In genomic region chr5:83744851-83745250, GRCh38 we compare ENCODE assay signal across 27 cellular contexts. TPM values are rescaled to one million over a fixed set of nuclear protein-coding genes. Genes with fewer than 3 reads are reported as not detected.
DNase-seq lines count a peak whose midpoint lies in the region; ATAC-seq and TF ChIP-seq lines count a peak whose summit lies in the region.
"Had no signal": no experiment of that assay in that cellular context is flagged by ENCODE, and none has a peak within 500 bp of the region (broad histone marks: within the 10 kb centered on the region; RNA-seq: fewer than 3 reads in every experiment).

No MANE protein-coding gene starts in this region.

- intact Hi-C loops in left lung (cut with DNase I) (no loop called here), aorta (cut with DNase I) (no loop called here)

- no peaks in the 10 kb centered on the region for H3K9me3 ChIP-seq in DOHH2 (ENCODE audit: control insufficient read depth, insufficient read depth, low read length)
- peaks cover 0 to 5% of the 10 kb centered on the region in 2 donors for H3K9me3 ChIP-seq in left lung
- H3K9me3 ChIP-seq in aorta (ENCODE audit: control insufficient read depth, low read length) = peaks cover 1% of the 10 kb centered on the region
- H3K9me3 ChIP-seq: gastrocnemius medialis, tibial artery had no signal

- H3K4me2 ChIP-seq in DOHH2 (ENCODE audit: low read length) = peak overlapping the region; percentile 51

- DNase-seq in NAMALWA (ENCODE audit: low spot score) = peak; percentile 9
- peak; percentile 75 for DNase-seq in SKM-1 treated with dmso at 0.1 percent for 144 hours (lab: John Stamatoyannopoulos, UW; ENCODE audit: unreplicated experiment)
- DNase-seq in iris pigment epithelial cell (ENCODE audit: low read depth) = peak; percentile 41
- no peak for DNase-seq in left lung
- no peak for DNase-seq in NCI-H187 treated with DMSO at 0.1 percent for 48 hours (lab: John Stamatoyannopoulos, UW)
- no peak for DNase-seq in aorta
- DNase-seq: activated CD8-positive, alpha-beta T cell treated with anti-CD3 and anti-CD28 coated beads for 36 hours; activated naive CD4-positive, alpha-beta T cell; activated T-cell treated with anti-CD3 and anti-CD28 coated beads, Interleukin-2, amount 50 U/mL, for 1 hour; amygdala; CD4-positive, alpha-beta memory T cell; DMS153; erythroblast; gastrocnemius medialis; Karpas-422; kidney; NCI-H526 treated with DMSO at 0.1 percent for 48 hours; right cardiac atrium; stimulated activated naive CD4-positive, alpha-beta T cell; T1000; tibial artery had no signal

- H4K20me1 ChIP-seq in DOHH2 (ENCODE audit: control insufficient read depth, insufficient read depth, low read depth, low read length) = no peaks in the 10 kb centered on the region

- H3K4me3 ChIP-seq in DOHH2 (ENCODE audit: low read length) = peak overlapping the region; percentile 40; the same call in 1 of the 2 replicates
- no peak overlapping the region for H3K4me3 ChIP-seq in left lung
- H3K4me3 ChIP-seq in aorta (ENCODE audit: low read length in 2 of 2) = no peak overlapping the region
- H3K4me3 ChIP-seq: gastrocnemius medialis, GM12878, tibial artery had no signal

- ATAC-seq in left lung = no peak
- ATAC-seq in HG03025 (IDR thresholded peaks at IDR 0.05; ENCODE audit: low FRiP score, unreplicated experiment) = no peak
- ATAC-seq in aorta (ENCODE audit: low FRiP score) = no peak
- ATAC-seq: activated CD8-positive, alpha-beta T cell treated with anti-CD3 and anti-CD28 coated beads for 36 hours; gastrocnemius medialis; GM12878; Panc1; right cardiac atrium had no signal

- no peaks in the 10 kb centered on the region for H3K27me3 ChIP-seq in DOHH2 (ENCODE audit: control insufficient read depth, low read length)
- no peaks in the 10 kb centered on the region for H3K27me3 ChIP-seq in left lung
- no peaks in the 10 kb centered on the region for H3K27me3 ChIP-seq in aorta (ENCODE audit: control insufficient read depth in 1 of 2, insufficient read depth in 2 of 2, low read length in 1 of 2)
- H3K27me3 ChIP-seq: gastrocnemius medialis, tibial artery had no signal

- WGBS in aorta, 2 donors = 1 to 2% methylated on average over 2 of the region's 2 CpGs

- H3K4me1 ChIP-seq in DOHH2 (ENCODE audit: control insufficient read depth, low read length) (peaks cover 40% of the 10 kb centered on the region), left lung (no peaks in the 10 kb centered on the region), aorta (ENCODE audit: control insufficient read depth in 1 of 2, insufficient read depth in 2 of 2, low read length in 2 of 2) (peaks cover 0 to 4% of the 10 kb centered on the region in 2 donors)
- H3K4me1 ChIP-seq: gastrocnemius medialis had no signal

- H3K36me3 ChIP-seq in DOHH2 (ENCODE audit: control insufficient read depth, low read length) = no peaks in the 10 kb centered on the region
- no peaks in the 10 kb centered on the region for H3K36me3 ChIP-seq in left lung
- H3K36me3 ChIP-seq in aorta (ENCODE audit: control insufficient read depth in 1 of 2, insufficient read depth in 2 of 2, low read length in 1 of 2) = no peaks in the 10 kb centered on the region
- H3K36me3 ChIP-seq: gastrocnemius medialis, tibial artery had no signal

- no peaks in the 10 kb centered on the region for H3K9me2 ChIP-seq in DOHH2 (replicated peaks; ENCODE audit: control insufficient read depth, low read length)

- H3F3A ChIP-seq in DOHH2 (ENCODE audit: control insufficient read depth, insufficient read depth) = no peaks in the 10 kb centered on the region; the same call in 1 of the 2 replicates

- TF ChIP-seq CTCF in DOHH2 (IDR thresholded peaks at IDR 0.05; ENCODE audit: low read depth, low read length, poor library complexity, severe bottlenecking) = no peak
- no peak for TF ChIP-seq CTCF in left lung (IDR thresholded peaks at IDR 0.05)

- no peaks in the 10 kb centered on the region for H3K79me2 ChIP-seq in DOHH2 (ENCODE audit: control insufficient read depth, low read length)

- H3K27ac ChIP-seq in DOHH2 (ENCODE audit: low read depth, low read length) (peak overlapping the region; percentile 22; the same call in 1 of the 2 replicates), left lung (no peak overlapping the region), aorta (ENCODE audit: low read depth in 1 of 2, low read length in 2 of 2) (peak overlapping the region in 1 of 2 donors; percentile 71)
- H3K27ac ChIP-seq: gastrocnemius medialis, tibial artery had no signal

RNA-seq across cellular contexts. Expression of gene HAPLN1, which starts 24.2 kb away (rescaled TPM):
- under 1 TPM; 0.05 to 0.73 TPM for total RNA-seq in left lung
- total RNA-seq in aorta = 1 to 10 TPM; 1.6 to 3.5 TPM
- 1 to 10 TPM in 1 of 2 donors, under 1 TPM in 1; 0.67 to 9.1 TPM for polyA plus RNA-seq in aorta
- total RNA-seq: activated CD8-positive, alpha-beta T cell treated with anti-CD3 and anti-CD28 coated beads for 36 hours; CD4-positive, alpha-beta memory T cell; gastrocnemius medialis; lung microvascular endothelial cell had no signal
- polyA plus RNA-seq: AG04450; CD4-positive, alpha-beta memory T cell had no signal

Comparison
In these comparisons a context has a peak if more than half of its experiments do, and no peak if none do; other contexts are left out.
1. DNase-seq: peak in NAMALWA (single experiment), SKM-1 treated with dmso at 0.1 percent for 144 hours (single experiment) and iris pigment epithelial cell (single experiment); none in left lung (0 of 2), NCI-H187 treated with DMSO at 0.1 percent for 48 hours (single experiment) and aorta (0 of 2).